ENCODE assay signal across 9 cellular contexts in the genomic region with DNA sequence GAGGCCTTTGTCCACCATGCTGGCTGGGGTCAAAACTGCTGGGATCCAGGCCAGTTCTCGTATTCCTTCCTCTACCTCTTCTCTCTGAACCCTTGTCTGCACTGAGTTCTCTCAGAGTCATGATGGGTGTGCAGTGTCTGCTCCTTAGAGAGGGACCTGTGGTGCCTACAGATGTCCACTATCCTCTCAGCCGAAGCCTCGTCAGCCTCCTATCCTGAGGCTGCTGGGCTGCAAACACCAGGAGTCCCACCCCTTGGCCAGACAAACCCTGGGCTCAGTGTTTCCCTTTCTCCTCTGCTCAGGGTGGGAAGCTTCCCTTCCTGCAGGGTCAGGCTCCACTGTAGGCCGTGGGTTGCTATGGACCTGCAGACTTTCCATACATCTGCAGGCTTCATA. TPM values are rescaled to one million over a fixed set of nuclear protein-coding genes. Genes with fewer than 3 reads are reported as not detected.
DNase-seq lines count a peak whose midpoint lies in the region; ATAC-seq and TF ChIP-seq lines count a peak whose summit lies in the region.
"Had no signal": no experiment of that assay in that cellular context is flagged by ENCODE, and none has a peak within 500 bp of the region (broad histone marks: within the 10 kb centered on the region; RNA-seq: fewer than 3 reads in every experiment).

No MANE protein-coding gene starts in this region.

- DNase-seq in GM12865 (ENCODE audit: low read depth): no peak
- DNase-seq in WERI-Rb-1: no peak
- no peak for DNase-seq in gastrocnemius medialis
- no peak for DNase-seq in inferior parietal cortex (ENCODE audit: extremely low spot score)

- peaks cover 0 to 47% (median 3%) of the 10 kb centered on the region in 3 donors for H3K4me1 ChIP-seq in gastroesophageal sphincter
- H3K4me1 ChIP-seq in gastrocnemius medialis: peaks cover 3 to 13% of the 10 kb centered on the region in 2 donors

- H3K36me3 ChIP-seq in WERI-Rb-1: no peaks in the 10 kb centered on the region
- H3K36me3 ChIP-seq in gastroesophageal sphincter: no peaks in the 10 kb centered on the region
- no peaks in the 10 kb centered on the region for H3K36me3 ChIP-seq in gastrocnemius medialis

- no peaks in the 10 kb centered on the region for H3K9me3 ChIP-seq in WERI-Rb-1 (ENCODE audit: severe bottlenecking)
- H3K9me3 ChIP-seq in gastroesophageal sphincter: no peaks in the 10 kb centered on the region
- H3K9me3 ChIP-seq in gastrocnemius medialis: no peaks in the 10 kb centered on the region

- peak overlapping the region; percentile 95 for H3K4me3 ChIP-seq in GM12865 (ENCODE audit: low read depth, low read length)
- H3K4me3 ChIP-seq in WERI-Rb-1 (ENCODE audit: low read depth, low read length): no peak overlapping the region
- peak overlapping the region in 1 of 2 donors; percentile 50 for H3K4me3 ChIP-seq in gastroesophageal sphincter
- peak overlapping the region in 1 of 4 donors; percentile 51 for H3K4me3 ChIP-seq in gastrocnemius medialis

- WGBS in gastroesophageal sphincter (ENCODE audit: low coverage in 1 of 2), 2 donors: 20% methylated on average over 1 of the region's 4 CpGs; no CpG with 5 or more reads in 1 of the 2 donors

- TF ChIP-seq POLR2A in gastroesophageal sphincter (IDR thresholded peaks at IDR 0.05): no peak
- TF ChIP-seq POLR2A in gastrocnemius medialis (IDR thresholded peaks at IDR 0.05): no peak

- in situ Hi-C loops in gastrocnemius medialis (cut with MboI; ENCODE audit: low sequenced_read_pairs in 4 of 4): loop anchor here in 2 of 4 donors (25.0 kb wide), 1 partner anchor 450 kb away; no protein-coding TSS in a partner anchor

- intact Hi-C loops in gastrocnemius medialis (cut with DNase I; ENCODE audit: low total_unique reads): no loop called here

- TF ChIP-seq CTCF in GM12865 (IDR thresholded peaks at IDR 0.05; ENCODE audit: insufficient read depth, low read depth, low read length, missing control alignments) (no peak), WERI-Rb-1 (IDR thresholded peaks at IDR 0.05; ENCODE audit: low read depth, low read length) (no peak), gastroesophageal sphincter (IDR thresholded peaks at IDR 0.05) (no peak), gastrocnemius medialis (IDR thresholded peaks at IDR 0.05 in 4 of 5, conservative IDR thresholded peaks at IDR 0.05 in 1 of 5) (no peak)

- TF ChIP-seq EP300 in gastroesophageal sphincter (IDR thresholded peaks at IDR 0.05): no peak

- peak overlapping the region; percentile 24; the same call in 1 of the 2 replicates for H3K27ac ChIP-seq in WERI-Rb-1
- H3K27ac ChIP-seq in gastroesophageal sphincter: peak overlapping the region in 3 of 4 donors; percentile 54 to 77 (median 76)
- peak overlapping the region; percentile 56 to 76 (median 66) for H3K27ac ChIP-seq in gastrocnemius medialis

- ATAC-seq in gastroesophageal sphincter (no peak), gastrocnemius medialis (no peak), HG02840 (IDR thresholded peaks at IDR 0.05; ENCODE audit: low FRiP score, unreplicated experiment) (no peak), HG02973 (IDR thresholded peaks at IDR 0.05; ENCODE audit: unreplicated experiment) (no peak), GM21526 (IDR thresholded peaks at IDR 0.05; ENCODE audit: low FRiP score, unreplicated experiment) (no peak)

- H3K27me3 ChIP-seq in WERI-Rb-1 (ENCODE audit: insufficient read depth, low read depth, severe bottlenecking) (no peaks in the 10 kb centered on the region), gastroesophageal sphincter (no peaks in the 10 kb centered on the region), gastrocnemius medialis (no peaks in the 10 kb centered on the region)

RNA-seq across cellular contexts. Expression of a gene that starts 2.3 kb away (rescaled TPM):
- 10 to 100 TPM in 2 of 4 donors, 1 to 10 TPM in 2; 6.5 to 12.4 (median 9.3) TPM for total RNA-seq in gastroesophageal sphincter
- total RNA-seq in gastrocnemius medialis: 10 to 100 TPM in 1 of 4 donors, 1 to 10 TPM in 3; 1.7 to 18.7 (median 4.9) TPM

RNA-seq across cellular contexts. Expression of a gene that starts 30.0 kb away (rescaled TPM):
- total RNA-seq in gastroesophageal sphincter: not detected
- total RNA-seq in gastrocnemius medialis: not detected
- total RNA-seq: SK-MEL-5 had no signal

RNA-seq across cellular contexts. Expression of a gene that starts 49.4 kb away (rescaled TPM):
- under 1 TPM in 3 of 4 donors, not detected in 1; 0.40 to 0.49 (median 0.46) TPM for total RNA-seq in gastroesophageal sphincter
- total RNA-seq in gastrocnemius medialis: 1 to 10 TPM in 1 of 4 donors, under 1 TPM in 2, not detected in 1; 0.66 to 1.5 (median 0.84) TPM
- total RNA-seq: SK-MEL-5 had no signal

Comparison
In these comparisons a context has a peak if more than half of its experiments do, and no peak if none do; other contexts are left out.
1. H3K27ac ChIP-seq: peak in every context shown above with its lines; median percentile 76 in gastroesophageal sphincter; 66 in gastrocnemius medialis; 24 in WERI-Rb-1.